In genomic region chr1:91883470-91883869, GRCh38 we compare ENCODE assay signal across 9 cellular contexts. TPM values are rescaled to one million over a fixed set of nuclear protein-coding genes. Genes with fewer than 3 reads are reported as not detected.
DNase-seq lines count a peak whose midpoint lies in the region; ATAC-seq, FAIRE-seq and TF ChIP-seq lines count a peak whose summit lies in the region.
"Had no signal": no experiment of that assay in that cellular context is flagged by ENCODE, and none has a peak within 500 bp of the region (broad histone marks: within the 10 kb centered on the region; RNA-seq: fewer than 3 reads in every experiment).

No MANE protein-coding gene starts in this region.

- H3K27ac Mint-ChIP-seq in CD14-positive monocyte: no peak overlapping the region
- peak overlapping the region; percentile 18 for H3K27ac Mint-ChIP-seq in activated naive CD8-positive, alpha-beta T cell
- H3K27ac Mint-ChIP-seq: naive B cell had no signal

- H3K4me3 Mint-ChIP-seq in CD14-positive monocyte: peak overlapping the region in 1 of 2 donors; percentile 93
- peak overlapping the region; percentile 84 for H3K4me3 Mint-ChIP-seq in activated naive CD8-positive, alpha-beta T cell

- TF ChIP-seq CTCF in CD14-positive monocyte (IDR thresholded peaks at IDR 0.05): peak; percentile 29
- peak in 2 of 4 donors; percentile 5 to 11 for TF ChIP-seq CTCF in pancreas (IDR thresholded peaks at IDR 0.05)

- DNase-seq in CD14-positive monocyte (ENCODE audit: low spot score): no peak
- peak; percentile 15 for DNase-seq in kidney glomerular epithelial cell (lab: John Stamatoyannopoulos, UW)
- DNase-seq in pancreas: no peak
- DNase-seq: naive B cell had no signal

- peaks cover 18% of the 10 kb centered on the region for H3K4me1 Mint-ChIP-seq in CD14-positive monocyte
- H3K4me1 Mint-ChIP-seq in activated naive CD8-positive, alpha-beta T cell (ENCODE audit: low read depth): peaks cover 43% of the 10 kb centered on the region

- H3K36me3 ChIP-seq in pancreas: no peaks in the 10 kb centered on the region

- no peaks in the 10 kb centered on the region for H3K27me3 ChIP-seq in pancreas

- H3K4me3 ChIP-seq in pancreas: peak overlapping the region in 1 of 4 donors; percentile 99

- no peak for FAIRE-seq in pancreas (lab: Jason Lieb, UNC)

- ATAC-seq in HG02885 (IDR thresholded peaks at IDR 0.05; ENCODE audit: poor library complexity, unreplicated experiment) (peak; percentile 21), pancreas (no peak), HG02588 (IDR thresholded peaks at IDR 0.05; ENCODE audit: unreplicated experiment) (no peak), HG02623 (IDR thresholded peaks at IDR 0.05; ENCODE audit: unreplicated experiment) (no peak), GM18511 (IDR thresholded peaks at IDR 0.05; ENCODE audit: unreplicated experiment) (no peak)

- intact Hi-C loops in CD14-positive monocyte (cut with micrococcal nuclease): no loop called here
- intact Hi-C loops in pancreas (cut with DNase I): no loop called here

- H3K27me3 Mint-ChIP-seq in CD14-positive monocyte (ENCODE audit: low read depth in 3 of 3): peaks cover 52 to 68% (median 52%) of the 10 kb centered on the region in 3 donors
- no peaks in the 10 kb centered on the region for H3K27me3 Mint-ChIP-seq in activated naive CD8-positive, alpha-beta T cell

- peaks cover 0 to 15% of the 10 kb centered on the region in 2 donors for H3K36me3 Mint-ChIP-seq in CD14-positive monocyte
- no peaks in the 10 kb centered on the region for H3K36me3 Mint-ChIP-seq in activated naive CD8-positive, alpha-beta T cell

- peaks cover 0 to 18% (median 3%) of the 10 kb centered on the region in 3 donors for H3K4me1 ChIP-seq in pancreas

- no peaks in the 10 kb centered on the region for H3K9me3 ChIP-seq in pancreas

- WGBS in pancreas, 2 donors: 6 to 8% methylated on average over 6 of the region's 6 CpGs

- H3K9me3 Mint-ChIP-seq in CD14-positive monocyte: peaks cover 0 to 11% (median 4%) of the 10 kb centered on the region in 7 donors
- H3K9me3 Mint-ChIP-seq in activated naive CD8-positive, alpha-beta T cell (ENCODE audit: low read depth): no peaks in the 10 kb centered on the region
- H3K9me3 Mint-ChIP-seq: naive B cell had no signal

- no peak overlapping the region for H3K27ac ChIP-seq in pancreas

RNA-seq across cellular contexts. Expression of gene TGFBR3, which starts 2.5 kb away (rescaled TPM):
- polyA plus RNA-seq in CD14-positive monocyte: under 1 TPM; 0.20 to 0.28 TPM
- total RNA-seq in pancreas: 10 to 100 TPM in 5 of 6 donors, 1 to 10 TPM in 1; 7.3 to 34.8 (median 25.3) TPM
- 1 to 10 TPM; 6.0 to 9.0 TPM for polyA plus RNA-seq in pancreas

Comparison
In these comparisons a context has a peak if more than half of its experiments do, and no peak if none do; other contexts are left out.
1. RNA of gene TGFBR3, which starts 2.5 kb away (polyA plus RNA-seq): 6.0 to 9.0 TPM in pancreas; 0.20 to 0.28 TPM in CD14-positive monocyte; every median in the first group is over 4 times any median in the second.